ENCODE assay signal across 8 cellular contexts in genomic region chr4:170589597-170590191, GRCh38.
DNase-seq lines count a peak whose midpoint lies in the region; ATAC-seq and TF ChIP-seq lines count a peak whose summit lies in the region.

No MANE protein-coding gene starts in this region.

- no peak for TF ChIP-seq CTCF in fibroblast of pulmonary artery (IDR thresholded peaks at IDR 0.05; ENCODE audit: low read length, missing control alignments)

- ATAC-seq in GM18520 (IDR thresholded peaks at IDR 0.05; ENCODE audit: unreplicated experiment) (peak; percentile 99), HG02973 (IDR thresholded peaks at IDR 0.05; ENCODE audit: unreplicated experiment) (peak; percentile 97)

- no peaks in the 10 kb centered on the region for H3K9me3 ChIP-seq in MG63

- DNase-seq in A172 (ENCODE audit: low spot score) (peak; percentile 50), NCI-H510A treated with DMSO at 0.1 percent for 48 hours (lab: John Stamatoyannopoulos, UW) (peak; percentile 9), fibroblast of pulmonary artery (ENCODE audit: low read depth) (peak; percentile 22), NK-92 (lab: John Stamatoyannopoulos, UW; ENCODE audit: unreplicated experiment) (no peak), MG63 (no peak)
- DNase-seq in stimulated activated CD4-positive, alpha-beta T cell treated with anti-CD3 and anti-CD28 coated beads, Interleukin-4, amount 100 ng/mL, for 1 hour = no peak

- no peaks in the 10 kb centered on the region for H3K27me3 ChIP-seq in MG63

- H3K4me3 ChIP-seq in fibroblast of pulmonary artery (replicated peaks; ENCODE audit: low read depth, low read length) (no peak overlapping the region), MG63 (no peak overlapping the region)

- no peaks in the 10 kb centered on the region for H3K36me3 ChIP-seq in MG63

Comparison
In these comparisons a context has a peak if more than half of its experiments do, and no peak if none do; other contexts are left out.
1. DNase-seq: peak in A172 (single experiment), NCI-H510A treated with DMSO at 0.1 percent for 48 hours (single experiment) and fibroblast of pulmonary artery (single experiment); none in stimulated activated CD4-positive, alpha-beta T cell treated with anti-CD3 and anti-CD28 coated beads, Interleukin-4, amount 100 ng/mL, for 1 hour (single experiment), NK-92 (single experiment) and MG63 (single experiment).